1 cellular context compared by ENCODE assay signal in the genomic region with DNA sequence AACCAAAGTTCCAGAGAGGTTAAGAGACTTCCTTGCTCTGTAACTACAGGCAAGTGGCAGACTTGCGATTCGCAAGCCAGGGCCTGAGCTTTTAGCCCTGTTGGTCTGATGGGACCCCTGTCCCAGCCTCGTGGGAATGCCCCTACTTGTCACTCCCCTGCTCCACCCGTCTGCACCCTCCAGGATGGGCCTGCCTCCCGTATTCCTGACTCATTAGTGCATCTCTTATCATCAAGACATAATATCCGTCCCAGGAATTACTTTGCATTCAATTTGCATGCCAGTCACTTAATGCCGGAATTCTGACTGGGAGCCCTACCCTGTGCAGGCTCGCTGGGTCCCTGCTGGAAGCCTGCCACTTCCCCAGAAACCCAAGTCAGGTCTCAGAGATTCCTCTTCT.
TF ChIP-seq lines count a peak whose summit lies in the region.

No MANE protein-coding gene starts in this region.

TF ChIP-seq in HEK293, 187 proteins besides CTCF, POLR2A, EP300 and RAD21 (continued from another document):
- no peak for TF ChIP-seq OSR2 (tag by site-specific recombination; IDR thresholded peaks at IDR 0.05)
- TF ChIP-seq ZNF580 (tag by site-specific recombination; IDR thresholded peaks at IDR 0.05): no peak
- peak; percentile 79 for TF ChIP-seq KLF1 (tag by site-specific recombination; IDR thresholded peaks at IDR 0.05)
TF ChIP-seq in HEK293: peak in this region for 3.
